ENCODE assay signal across 24 cellular contexts in the genomic region with DNA sequence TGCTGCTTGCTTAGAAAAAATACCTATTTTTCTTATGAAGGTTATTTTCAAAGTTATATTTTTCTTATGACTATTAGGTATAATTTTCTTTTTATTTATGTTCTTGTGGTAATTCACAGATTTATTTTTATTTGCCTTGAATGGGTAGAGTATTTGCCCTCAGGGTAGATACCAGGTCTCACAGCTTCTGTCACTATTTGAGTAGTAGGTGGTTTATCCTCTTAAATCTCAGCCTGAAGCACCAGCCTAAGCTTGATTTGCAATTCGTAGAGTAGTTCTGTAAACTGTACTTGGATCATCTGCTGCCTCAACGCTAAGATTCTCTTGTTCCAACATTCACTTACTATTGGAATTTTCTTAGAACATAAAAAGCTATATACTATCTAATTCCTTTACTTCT.
"Had no signal": no experiment of that assay in that cellular context is flagged by ENCODE, and none has a peak within 500 bp of the region (broad histone marks: within the 10 kb centered on the region; RNA-seq: fewer than 3 reads in every experiment).

No MANE protein-coding gene starts in this region.

- H3K79me2 ChIP-seq: hepatocyte had no signal

- H3K9me3 ChIP-seq: colonic mucosa, left ventricle myocardium inferior, lower lobe of right lung, neutrophil, psoas muscle, right lobe of liver, spleen, testis, tibial nerve had no signal

- H3K27me3 ChIP-seq: colonic mucosa, foreskin keratinocyte, hepatocyte, neutrophil, right lobe of liver, spleen, testis, tibial nerve had no signal

- FAIRE-seq: kidney had no signal

- H3K4me1 ChIP-seq: colonic mucosa, foreskin keratinocyte, left ventricle myocardium inferior, lower lobe of right lung, psoas muscle, right lobe of liver, spleen, testis, tibial nerve had no signal

- H3K4me3 ChIP-seq: colonic mucosa, hepatocyte, left ventricle myocardium inferior, lower lobe of right lung, psoas muscle, right lobe of liver, spleen, testis, tibial nerve had no signal

- H3K36me3 ChIP-seq: colonic mucosa, left ventricle myocardium inferior, lower lobe of right lung, neutrophil, right lobe of liver, spleen, tibial nerve had no signal

- H3K4me2 ChIP-seq: hepatocyte had no signal

- H3K27ac ChIP-seq: colonic mucosa, foreskin keratinocyte, hepatocyte, left ventricle myocardium inferior, lower lobe of right lung, neutrophil, psoas muscle, right lobe of liver, spleen, testis, tibial nerve had no signal

- DNase-seq: colonic mucosa; dermis blood vessel endothelial cell; erythroblast; head of caudate nucleus; kidney; left cardiac atrium; left ventricle myocardium inferior; lower lobe of right lung; naive thymus-derived CD4-positive, alpha-beta T cell; nephron progenitor cell; psoas muscle; retina; right lobe of liver; spleen; stimulated activated CD4-positive, alpha-beta T cell treated with anti-CD3 and anti-CD28 coated beads, Interleukin-15, amount 100 ng/mL, for 24 hours; stimulated activated CD4-positive, alpha-beta T cell treated with anti-CD3 and anti-CD28 coated beads, Interleukin-1b, Interleukin-23, amount 100 ng/mL, for 48 hours; stimulated activated CD4-positive, alpha-beta T cell treated with anti-CD3 and anti-CD28 coated beads, Interleukin-4, amount 100 ng/mL, for 24 hours; stimulated activated naive B cell treated with anti-CD40 and anti-IgM and Interleukin-4, amounts not matched to agents 10 μg/mL and 1 μg/mL and 100 μg/mL, for 72 hours; stimulated activated naive CD8-positive, alpha-beta T cell treated with anti-CD3 and anti-CD28 coated beads, Interleukin-15, amount 100 ng/mL, for 72 hours; testis had no signal

- ATAC-seq: foreskin keratinocyte; left cardiac atrium; lower lobe of right lung; naive thymus-derived CD4-positive, alpha-beta T cell; psoas muscle; right lobe of liver; stimulated activated naive B cell treated with anti-CD40 and anti-IgM and Interleukin-4, amounts not matched to agents 10 μg/mL and 1 μg/mL and 100 μg/mL, for 72 hours; stimulated activated naive CD8-positive, alpha-beta T cell treated with anti-CD3 and anti-CD28 coated beads, Interleukin-15, amount 100 ng/mL, for 72 hours had no signal
